In genomic region chr3:171788546-171789351, GRCh38 we compare ENCODE assay signal across 9 cellular contexts. TPM values are rescaled to one million over a fixed set of nuclear protein-coding genes. Genes with fewer than 3 reads are reported as not detected.
DNase-seq lines count a peak whose midpoint lies in the region; ATAC-seq, FAIRE-seq and TF ChIP-seq lines count a peak whose summit lies in the region.
"Had no signal": no experiment of that assay in that cellular context is flagged by ENCODE, and none has a peak within 500 bp of the region (broad histone marks: within the 10 kb centered on the region; RNA-seq: fewer than 3 reads in every experiment).

No MANE protein-coding gene starts in this region.

- H4K20me1 ChIP-seq in osteoblast (ENCODE audit: insufficient read depth, low read length), result no peaks in the 10 kb centered on the region

- H3K4me3 ChIP-seq in osteoblast (ENCODE audit: insufficient read depth, low read length), result no peak overlapping the region

- H3K27me3 ChIP-seq in osteoblast (ENCODE audit: insufficient read depth, low read length), result no peaks in the 10 kb centered on the region

- no peaks in the 10 kb centered on the region for H3K9me3 Mint-ChIP-seq in stimulated activated naive CD8-positive, alpha-beta T cell treated with anti-CD3 and anti-CD28 coated beads, Interleukin-15, amount 100 ng/mL, for 72 hours

- no peaks in the 10 kb centered on the region for H3K36me3 ChIP-seq in osteoblast (ENCODE audit: insufficient read depth, low read length)

- H3K27me3 Mint-ChIP-seq in stimulated activated naive CD8-positive, alpha-beta T cell treated with anti-CD3 and anti-CD28 coated beads, Interleukin-15, amount 100 ng/mL, for 72 hours, result peaks cover 6% of the 10 kb centered on the region

- peak; percentile 57 for DNase-seq in NCI-H69 (lab: John Stamatoyannopoulos, UW)
- peak; percentile 61 for DNase-seq in osteoblast (ENCODE audit: insufficient read length, low spot score, missing footprints)
- DNase-seq in stimulated activated naive CD8-positive, alpha-beta T cell treated with anti-CD3 and anti-CD28 coated beads, Interleukin-15, amount 100 ng/mL, for 72 hours, result no peak
- DNase-seq in mesenteric fat pad (ENCODE audit: low spot score), result no peak

- no peak overlapping the region for H2AFZ ChIP-seq in osteoblast (ENCODE audit: low read length)

- H3K9me3 ChIP-seq in osteoblast (ENCODE audit: low read depth, low read length), result no peaks in the 10 kb centered on the region

- TF ChIP-seq CTCF in GM12872 (IDR thresholded peaks at IDR 0.05; ENCODE audit: insufficient read depth, low read depth, low read length) (peak; percentile 28; the same call in 1 of the 3 replicates), osteoblast (IDR thresholded peaks at IDR 0.05; ENCODE audit: extremely low read depth, low read depth, low read length) (no peak)

- peaks cover 33% of the 10 kb centered on the region for H3K4me1 ChIP-seq in osteoblast (ENCODE audit: insufficient read depth, low read length)

- peak overlapping the region; percentile 55 for H3K27ac ChIP-seq in osteoblast (ENCODE audit: low read depth, low read length)

- H3K4me1 Mint-ChIP-seq in stimulated activated naive CD8-positive, alpha-beta T cell treated with anti-CD3 and anti-CD28 coated beads, Interleukin-15, amount 100 ng/mL, for 72 hours, result no peaks in the 10 kb centered on the region

- no peak overlapping the region for H3K27ac Mint-ChIP-seq in stimulated activated naive CD8-positive, alpha-beta T cell treated with anti-CD3 and anti-CD28 coated beads, Interleukin-15, amount 100 ng/mL, for 72 hours

- no peak overlapping the region for H3K4me3 Mint-ChIP-seq in stimulated activated naive CD8-positive, alpha-beta T cell treated with anti-CD3 and anti-CD28 coated beads, Interleukin-15, amount 100 ng/mL, for 72 hours

- peak overlapping the region; percentile 4 for H3K4me2 ChIP-seq in osteoblast (ENCODE audit: insufficient read depth, low read length)

- no peak for ATAC-seq in GM18870 (IDR thresholded peaks at IDR 0.05; ENCODE audit: unreplicated experiment)
- ATAC-seq in stimulated activated naive CD8-positive, alpha-beta T cell treated with anti-CD3 and anti-CD28 coated beads, Interleukin-15, amount 100 ng/mL, for 72 hours, result no peak
- no peak for ATAC-seq in GM18520 (IDR thresholded peaks at IDR 0.05; ENCODE audit: unreplicated experiment)

- peak; percentile 99 for FAIRE-seq in endometrium (lab: Jason Lieb, UNC)

- no peaks in the 10 kb centered on the region for H3K79me2 ChIP-seq in osteoblast (ENCODE audit: insufficient read depth, low read length)

RNA-seq across cellular contexts. Expression of gene PLD1, which starts 21.5 kb away (rescaled TPM):
- total RNA-seq in osteoblast (18.1 and 29.5 TPM in 2 replicates), mesenteric fat pad (15.9 TPM)

RNA-seq across cellular contexts. Expression of gene TMEM212, which starts 54.4 kb away (rescaled TPM):
- total RNA-seq in osteoblast (not detected in 2 replicates), mesenteric fat pad (not detected)
- total RNA-seq: activated CD8-positive, alpha-beta memory T cell treated with anti-CD3 and anti-CD28 coated beads for 36 hours had no signal

Comparison
In these comparisons a context has a peak if more than half of its experiments do, and no peak if none do; other contexts are left out.
1. DNase-seq: peak in NCI-H69 (single experiment) and osteoblast (single experiment); none in stimulated activated naive CD8-positive, alpha-beta T cell treated with anti-CD3 and anti-CD28 coated beads, Interleukin-15, amount 100 ng/mL, for 72 hours (0 of 2) and mesenteric fat pad (single experiment).